ENCODE assay signal across 1 cellular context in genomic region chr12:104986022-104986941, GRCh38.
TF ChIP-seq lines count a peak whose summit lies in the region.

TSS of gene NOPCHAP1 (plus strand) at chr12:104986316. CDS start at chr12:104986353, 37 bp downstream.

TF ChIP-seq in HepG2, 621 proteins besides CTCF, POLR2A, EP300 and RAD21 (continued from another document and continues in another):
- TF ChIP-seq ZNF382 (CRISPR knock-in tag; IDR thresholded peaks at IDR 0.05; ENCODE audit: borderline replicate concordance) (no peak), ZNF143 (CRISPR knock-in tag; IDR thresholded peaks at IDR 0.05) (no peak), GFI1 (CRISPR knock-in tag; IDR thresholded peaks at IDR 0.05; ENCODE audit: borderline replicate concordance) (no peak), FOXO1 (CRISPR knock-in tag; IDR thresholded peaks at IDR 0.05) (0 out of 2 replicates have a peak, but pooled peaks have one; percentile 14), ZBTB4 (CRISPR knock-in tag; IDR thresholded peaks at IDR 0.05; ENCODE audit: borderline replicate concordance) (no peak), ISL2 (CRISPR knock-in tag; IDR thresholded peaks at IDR 0.05) (no peak), FOSL1 (CRISPR knock-in tag; IDR thresholded peaks at IDR 0.05; ENCODE audit: borderline replicate concordance) (no peak), MLXIP (CRISPR knock-in tag; IDR thresholded peaks at IDR 0.05; ENCODE audit: borderline replicate concordance) (no peak), MXD3 (CRISPR knock-in tag; IDR thresholded peaks at IDR 0.05) (peak; percentile 64; the same call in 1 of the 2 replicates), ZNF678 (CRISPR knock-in tag; IDR thresholded peaks at IDR 0.05) (no peak), HNF4G (IDR thresholded peaks at IDR 0.05; ENCODE audit: borderline replicate concordance, low read depth, low read length) (no peak), HNF4G (CRISPR knock-in tag; IDR thresholded peaks at IDR 0.05; ENCODE audit: borderline replicate concordance, low read depth) (peak; percentile 72; the same call in 1 of the 2 replicates), STAG1 (CRISPR knock-in tag; IDR thresholded peaks at IDR 0.05) (no peak), ATF7-NPFF (CRISPR knock-in tag; IDR thresholded peaks at IDR 0.05; ENCODE audit: low read depth) (no peak), ZNF256 (CRISPR knock-in tag; conservative IDR thresholded peaks at IDR 0.05) (no peak), SKI (IDR thresholded peaks at IDR 0.05; ENCODE audit: partially characterized antibody) (no peak), ZBTB49 (CRISPR knock-in tag; IDR thresholded peaks at IDR 0.05; ENCODE audit: borderline replicate concordance) (no peak), ZBTB21 (CRISPR knock-in tag; IDR thresholded peaks at IDR 0.05) (no peak), DNMT3B (CRISPR knock-in tag; conservative IDR thresholded peaks at IDR 0.05) (no peak), KDM3A (CRISPR knock-in tag; IDR thresholded peaks at IDR 0.05; ENCODE audit: low read depth) (0 out of 2 replicates have a peak, but pooled peaks have one; percentile 68), IKZF1 (IDR thresholded peaks at IDR 0.05) (no peak), EHMT2 (IDR thresholded peaks at IDR 0.05; ENCODE audit: borderline replicate concordance, low read depth, low read length) (no peak), TBL1XR1 (IDR thresholded peaks at IDR 0.05; ENCODE audit: borderline replicate concordance, low read length, partially characterized antibody) (no peak), ZBTB44 (CRISPR knock-in tag; IDR thresholded peaks at IDR 0.05) (no peak), PHF21A (CRISPR knock-in tag; IDR thresholded peaks at IDR 0.05) (no peak), SNRNP70 (IDR thresholded peaks at IDR 0.05; ENCODE audit: low read depth, low read length) (no peak), NONO (IDR thresholded peaks at IDR 0.05) (no peak), NONO (CRISPR knock-in tag; conservative IDR thresholded peaks at IDR 0.05) (0 out of 2 replicates have a peak, but pooled peaks have one; percentile 39), USF2 (IDR thresholded peaks at IDR 0.05; ENCODE audit: low read depth, low read length) (no peak), USF2 (CRISPR knock-in tag; IDR thresholded peaks at IDR 0.05; ENCODE audit: borderline replicate concordance) (no peak), MED13 (CRISPR knock-in tag; IDR thresholded peaks at IDR 0.05) (0 out of 2 replicates have a peak, but pooled peaks have one; percentile 39), ZSCAN21 (CRISPR knock-in tag; IDR thresholded peaks at IDR 0.05; ENCODE audit: borderline replicate concordance) (no peak), ZBTB39 (CRISPR knock-in tag; IDR thresholded peaks at IDR 0.05) (no peak), KLF13 (CRISPR knock-in tag; IDR thresholded peaks at IDR 0.05) (no peak), DNMT1 (CRISPR knock-in tag; IDR thresholded peaks at IDR 0.05) (no peak), ZNF816 (CRISPR knock-in tag; IDR thresholded peaks at IDR 0.05; ENCODE audit: borderline replicate concordance) (no peak), KLF6 (CRISPR knock-in tag; IDR thresholded peaks at IDR 0.05) (peak; percentile 70), ZFP90 (CRISPR knock-in tag; IDR thresholded peaks at IDR 0.05; ENCODE audit: borderline replicate concordance) (no peak), ZNF20 (CRISPR knock-in tag; IDR thresholded peaks at IDR 0.05) (no peak), BCL6 (CRISPR knock-in tag; IDR thresholded peaks at IDR 0.05) (0 out of 2 replicates have a peak, but pooled peaks have one; percentile 33), ATF3 (CRISPR knock-in tag; IDR thresholded peaks at IDR 0.05) (no peak), ZNF337 (CRISPR knock-in tag; IDR thresholded peaks at IDR 0.05; ENCODE audit: borderline replicate concordance, low read depth) (no peak), ZNF784 (CRISPR knock-in tag; IDR thresholded peaks at IDR 0.05; ENCODE audit: borderline replicate concordance) (no peak), GABPA (IDR thresholded peaks at IDR 0.05; ENCODE audit: low read depth, low read length) (0 out of 2 replicates have a peak, but pooled peaks have one; percentile 21), GABPA (CRISPR knock-in tag; IDR thresholded peaks at IDR 0.05; ENCODE audit: low read depth) (peak; percentile 54; the same call in 1 of the 2 replicates), MIER3 (CRISPR knock-in tag; IDR thresholded peaks at IDR 0.05; ENCODE audit: borderline replicate concordance) (peak; percentile 18; the same call in 1 of the 2 replicates), ZFYVE20 (CRISPR knock-in tag; IDR thresholded peaks at IDR 0.05; ENCODE audit: borderline replicate concordance, low read depth) (no peak), SAFB2 (CRISPR knock-in tag; IDR thresholded peaks at IDR 0.05; ENCODE audit: borderline replicate concordance, low read depth) (peak; percentile 31; the same call in 1 of the 2 replicates)
